1 cellular context compared by ENCODE assay signal in genomic region chr1:26938659-26939025, GRCh38.
TF ChIP-seq lines count a peak whose summit lies in the region.

No MANE protein-coding gene starts in this region.

TF ChIP-seq in GM23338, 12 proteins besides CTCF, POLR2A, EP300 and RAD21 (continued from another document):
- no peak for TF ChIP-seq ZNF462 (CRISPR knock-in tag; IDR thresholded peaks at IDR 0.05)
- TF ChIP-seq NANOG (IDR thresholded peaks at IDR 0.05; ENCODE audit: borderline replicate concordance) = no peak
- no peak for TF ChIP-seq JUNB (IDR thresholded peaks at IDR 0.05; ENCODE audit: unreplicated experiment)
- TF ChIP-seq ZNF114 (CRISPR knock-in tag; IDR thresholded peaks at IDR 0.05) = no peak
- TF ChIP-seq ETS1 (IDR thresholded peaks at IDR 0.05) = no peak
- no peak for TF ChIP-seq ZNF331 (CRISPR knock-in tag; IDR thresholded peaks at IDR 0.05; ENCODE audit: low read depth)
- no peak for TF ChIP-seq EZH2 (IDR thresholded peaks at IDR 0.05; ENCODE audit: low read depth, unreplicated experiment)
- no peak for TF ChIP-seq REST (IDR thresholded peaks at IDR 0.05; ENCODE audit: unreplicated experiment)
- TF ChIP-seq STAT1 (IDR thresholded peaks at IDR 0.05; ENCODE audit: unreplicated experiment) = no peak
